Comparison of ENCODE assay signal across 15 cellular contexts in the genomic region with DNA sequence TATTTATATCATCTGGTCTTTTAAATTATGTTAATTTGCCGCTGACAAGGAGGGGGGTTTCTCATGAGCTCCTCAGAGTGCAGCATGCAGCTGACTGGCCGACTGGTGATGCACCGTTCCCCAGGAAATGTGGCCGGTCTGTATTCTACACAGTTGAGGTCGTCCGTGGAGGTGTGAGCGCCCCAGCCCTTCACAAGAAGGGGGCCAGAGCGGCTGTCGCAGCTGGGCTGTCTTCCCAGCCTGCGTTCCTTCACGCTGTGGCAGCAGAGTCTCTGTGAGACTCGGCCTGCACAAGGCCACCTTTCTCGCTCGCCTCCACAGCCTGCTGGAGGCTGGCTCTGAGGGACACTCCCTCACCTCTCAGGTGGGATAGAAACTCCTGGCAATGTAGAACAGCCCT. TPM values are rescaled to one million over a fixed set of nuclear protein-coding genes. Genes with fewer than 3 reads are reported as not detected.
DNase-seq lines count a peak whose midpoint lies in the region; ATAC-seq and TF ChIP-seq lines count a peak whose summit lies in the region.
"Had no signal": no experiment of that assay in that cellular context is flagged by ENCODE, and none has a peak within 500 bp of the region (broad histone marks: within the 10 kb centered on the region; RNA-seq: fewer than 3 reads in every experiment).

No MANE protein-coding gene starts in this region.

- H3K27ac ChIP-seq in BLaER1 (peak overlapping the region; percentile 76), endodermal cell (ENCODE audit: low read depth, low read length) (no peak overlapping the region)
- H3K27ac ChIP-seq in CD4-positive, alpha-beta memory T cell (ENCODE audit: low read depth, low read length), result no peak overlapping the region
- H3K27ac ChIP-seq: C4-2B had no signal

- H3K36me3 ChIP-seq in BLaER1 (peaks cover 41% of the 10 kb centered on the region), H7 (replicated peaks; ENCODE audit: control insufficient read depth, insufficient read depth, low read length) (peaks cover 9% of the 10 kb centered on the region), endodermal cell (ENCODE audit: control insufficient read depth, insufficient read depth, low read length) (peaks cover 42% of the 10 kb centered on the region)
- H3K36me3 ChIP-seq in CD4-positive, alpha-beta memory T cell (ENCODE audit: insufficient read depth, low read length), result peaks cover 33% of the 10 kb centered on the region

- H3K9ac ChIP-seq in BLaER1 (peak overlapping the region; percentile 34), endodermal cell (ENCODE audit: extremely low read depth, low read length, poor library complexity, severe bottlenecking) (no peak overlapping the region)

- H3K27me3 ChIP-seq in BLaER1 (no peaks in the 10 kb centered on the region), H7 (ENCODE audit: control insufficient read depth, insufficient read depth, low read length) (no peaks in the 10 kb centered on the region), endodermal cell (ENCODE audit: control insufficient read depth, insufficient read depth, low read length, poor library complexity, severe bottlenecking) (no peaks in the 10 kb centered on the region)
- no peaks in the 10 kb centered on the region for H3K27me3 ChIP-seq in CD4-positive, alpha-beta memory T cell (ENCODE audit: insufficient read depth, low read length)

- H3K4me1 ChIP-seq in BLaER1 (peaks cover 85% of the 10 kb centered on the region), endodermal cell (ENCODE audit: control insufficient read depth, insufficient read depth, low read length) (no peaks in the 10 kb centered on the region)
- peaks cover 18% of the 10 kb centered on the region for H3K4me1 ChIP-seq in CD4-positive, alpha-beta memory T cell (ENCODE audit: insufficient read depth, low read length)
- H3K4me1 ChIP-seq: Caco-2, HAP-1 had no signal

- no peak for TF ChIP-seq CTCF in endodermal cell (conservative IDR thresholded peaks at IDR 0.05)
- no peak for TF ChIP-seq CTCF in natural killer cell (IDR thresholded peaks at IDR 0.05)

- CTCF ChIA-PET in CD4-positive, alpha-beta memory T cell (lab: Charles Lee; ENCODE audit: partially characterized antibody), result no interaction called here

- intact Hi-C loops in natural killer cell (cut with micrococcal nuclease), result no loop called here
- intact Hi-C loops in CD4-positive, alpha-beta memory T cell (cut with micrococcal nuclease), result no loop called here

- H3K36me3 Mint-ChIP-seq in endodermal cell (ENCODE audit: low read depth) (peaks cover 61% of the 10 kb centered on the region), natural killer cell (no peaks in the 10 kb centered on the region)
- H3K36me3 Mint-ChIP-seq in CD4-positive, alpha-beta memory T cell, result peaks cover 30 to 46% of the 10 kb centered on the region in 2 donors

- no peaks in the 10 kb centered on the region for H3K9me3 ChIP-seq in BLaER1
- peaks cover 11% of the 10 kb centered on the region for H3K9me3 ChIP-seq in endodermal cell (ENCODE audit: control insufficient read depth, low read length)
- H3K9me3 ChIP-seq in CD4-positive, alpha-beta memory T cell (ENCODE audit: control insufficient read depth in 1 of 2, low read length in 2 of 2), result no peaks in the 10 kb centered on the region
- H3K9me3 ChIP-seq: Caco-2, HAP-1 had no signal

- POLR2A ChIA-PET in CD4-positive, alpha-beta memory T cell (lab: Charles Lee; ENCODE audit: partially characterized antibody), result no interaction called here

- H3K9me3 Mint-ChIP-seq in endodermal cell (peaks cover 5% of the 10 kb centered on the region), natural killer cell (no peaks in the 10 kb centered on the region)
- H3K9me3 Mint-ChIP-seq in CD4-positive, alpha-beta memory T cell, result no peaks in the 10 kb centered on the region
- H3K9me3 Mint-ChIP-seq: CD8-positive, alpha-beta T cell had no signal

- H3K4me1 Mint-ChIP-seq in endodermal cell (no peaks in the 10 kb centered on the region), natural killer cell (peaks cover 52 to 54% of the 10 kb centered on the region in 2 donors)
- H3K4me1 Mint-ChIP-seq in CD4-positive, alpha-beta memory T cell, result peaks cover 24 to 46% (median 28%) of the 10 kb centered on the region in 4 donors

- 94 to 97% methylated on average over 12 to 14 of the region's 14 CpGs for WGBS in endodermal cell (ENCODE audit: insufficient coverage in 1 of 2, insufficient read length in 1 of 2), 2 experiments

- H3K4me2 ChIP-seq in BLaER1, result peak overlapping the region; percentile 87

- H3K4me3 ChIP-seq in BLaER1, result peak overlapping the region; percentile 45
- no peak overlapping the region for H3K4me3 ChIP-seq in H7 (ENCODE audit: insufficient read depth, low read depth, low read length)
- H3K4me3 ChIP-seq in endodermal cell (ENCODE audit: low read length), result no peak overlapping the region
- H3K4me3 ChIP-seq in CD4-positive, alpha-beta memory T cell (ENCODE audit: low read length in 2 of 2), result no peak overlapping the region
- H3K4me3 ChIP-seq: HAP-1 had no signal

- peak in 2 of 3 donors; percentile 39 to 72 for ATAC-seq in natural killer cell
- ATAC-seq: CD8-positive, alpha-beta T cell; HepG2 had no signal

- H3K4me3 Mint-ChIP-seq in endodermal cell (no peak overlapping the region), natural killer cell (peak overlapping the region; percentile 81)
- peak overlapping the region in 1 of 8 donors; percentile 6 for H3K4me3 Mint-ChIP-seq in CD4-positive, alpha-beta memory T cell
- H3K4me3 Mint-ChIP-seq: CD8-positive, alpha-beta T cell had no signal

- DNase-seq in H7 (peak; percentile 51), endodermal cell (no peak), natural killer cell (no peak), glomerular visceral epithelial cell (ENCODE audit: extremely low spot score) (no peak)
- DNase-seq in CD4-positive, alpha-beta memory T cell, result no peak
- no peak for DNase-seq in stimulated activated naive CD4-positive, alpha-beta T cell (lab: John Stamatoyannopoulos, UW)
- DNase-seq: ACHN; Caco-2; CD8-positive, alpha-beta T cell; DND-41; GDM1 had no signal

- H3K27ac Mint-ChIP-seq in endodermal cell (peak overlapping the region; percentile 68), natural killer cell (peak overlapping the region; percentile 29 to 90)
- peak overlapping the region in 3 of 7 donors; percentile 4 to 57 (median 35) for H3K27ac Mint-ChIP-seq in CD4-positive, alpha-beta memory T cell

- H4K20me1 ChIP-seq in BLaER1, result peaks cover 86% of the 10 kb centered on the region

- no peaks in the 10 kb centered on the region for H3K27me3 Mint-ChIP-seq in endodermal cell (ENCODE audit: insufficient read depth)
- H3K27me3 Mint-ChIP-seq in natural killer cell (ENCODE audit: low read depth in 2 of 2), result no peaks in the 10 kb centered on the region
- no peaks in the 10 kb centered on the region for H3K27me3 Mint-ChIP-seq in CD4-positive, alpha-beta memory T cell

RNA-seq across cellular contexts. Expression of a gene that starts 43.2 kb away (rescaled TPM):
- 36.1 and 46.8 TPM in 2 replicates for total RNA-seq in H7 (2014; rRNA removed; shearing (Covaris generic))
- 10 to 100 TPM; 79.4 to 97.7 TPM for total RNA-seq in endodermal cell
- polyA plus RNA-seq in endodermal cell (2013, experiment 1 of 2), result 62.5 TPM
- 49.7 TPM for polyA plus RNA-seq in endodermal cell (2013, experiment 2 of 2)
- total RNA-seq in natural killer cell, result 100 to 1,000 TPM in 1 of 3 donors, 10 to 100 TPM in 2; 57.2 to 120 (median 82.9) TPM
- 10 to 100 TPM; 81.7 to 87.4 TPM for total RNA-seq in CD4-positive, alpha-beta memory T cell
- 10 to 100 TPM in 1 of 2 donors, 1 to 10 TPM in 1; 5.1 to 14.1 TPM for polyA plus RNA-seq in CD4-positive, alpha-beta memory T cell

RNA-seq across cellular contexts. Expression of a gene that starts 58.2 kb away (rescaled TPM):
- 36.9 and 38.1 TPM in 2 replicates for total RNA-seq in H7 (2014; rRNA removed; shearing (Covaris generic))
- total RNA-seq in endodermal cell (10 to 100 TPM; 82.0 to 83.5 TPM), natural killer cell (10 to 100 TPM; 32.6 to 40.3 (median 33.2) TPM)
- 63.9 TPM for polyA plus RNA-seq in endodermal cell (2013, experiment 1 of 2)
- polyA plus RNA-seq in endodermal cell (2013, experiment 2 of 2), result 63.6 TPM
- 10 to 100 TPM; 52.1 to 59.2 TPM for total RNA-seq in CD4-positive, alpha-beta memory T cell
- polyA plus RNA-seq in CD4-positive, alpha-beta memory T cell, result 10 to 100 TPM; 46.9 to 82.3 TPM
